In genomic region chr2:80525152-80525551, GRCh38 we compare ENCODE assay signal across 19 cellular contexts.
DNase-seq lines count a peak whose midpoint lies in the region; ATAC-seq and TF ChIP-seq lines count a peak whose summit lies in the region.
"Had no signal": no experiment of that assay in that cellular context is flagged by ENCODE, and none has a peak within 500 bp of the region (broad histone marks: within the 10 kb centered on the region; RNA-seq: fewer than 3 reads in every experiment).

No MANE protein-coding gene starts in this region.

- peak overlapping the region; percentile 54 for H2AFZ ChIP-seq in KMS-11 (ENCODE audit: low read depth)
- H2AFZ ChIP-seq: neural progenitor cell had no signal

- H4K20me1 ChIP-seq in KMS-11 (ENCODE audit: insufficient read depth), result no peaks in the 10 kb centered on the region

- no peak for TF ChIP-seq CTCF in GM20000 (IDR thresholded peaks at IDR 0.05; ENCODE audit: extremely low read depth, missing control alignments)
- no peak for TF ChIP-seq CTCF in KMS-11 (conservative IDR thresholded peaks at IDR 0.05; ENCODE audit: low read depth, low read length)

- H3K4me3 ChIP-seq in KMS-11 (IDR thresholded peaks at IDR 0.05; ENCODE audit: insufficient read depth, low read depth, low read length), result no peak overlapping the region
- H3K4me3 ChIP-seq: lower lobe of right lung, neural progenitor cell, sigmoid colon, upper lobe of left lung had no signal

- H3K27me3 ChIP-seq in KMS-11 (ENCODE audit: insufficient read depth, low read depth), result no peaks in the 10 kb centered on the region
- H3K27me3 ChIP-seq: neural progenitor cell, sigmoid colon, upper lobe of left lung had no signal

- H3K9ac ChIP-seq in KMS-11, result peak overlapping the region; percentile 17; the same call in 1 of the 2 replicates
- H3K9ac ChIP-seq: neural progenitor cell had no signal

- DNase-seq in GM20000 (ENCODE audit: low spot score) (peak; percentile 25), DMS79 treated with DMSO at 0.1 percent for 48 hours (lab: John Stamatoyannopoulos, UW) (no peak), NCI-H2029 (lab: John Stamatoyannopoulos, UW) (no peak), activated T-cell treated with anti-CD3 and anti-CD28 coated beads for 4 hours (no peak)
- no peak for DNase-seq in activated CD8-positive, alpha-beta memory T cell treated with anti-CD3 and anti-CD28 coated beads for 24 hours
- DNase-seq: activated CD4-positive, alpha-beta T cell treated with anti-CD3 and anti-CD28 coated beads for 1 hour; activated naive CD8-positive, alpha-beta T cell treated with anti-CD3 and anti-CD28 coated beads, Interleukin-2, amount 10 ng/mL, durations not matched to agents 7 days and 5 days; DMS 273 treated with DMSO at 0.1 percent for 48 hours; lower lobe of right lung; NCI-H1436; NCI-H524 treated with DMSO at 0.1 percent for 48 hours; sigmoid colon; stimulated activated CD4-positive, alpha-beta T cell treated with anti-CD3 and anti-CD28 coated beads, Interleukin-4, amount 100 ng/mL, for 24 hours; T-cell; upper lobe of left lung had no signal

- no peaks in the 10 kb centered on the region for H3K79me2 ChIP-seq in KMS-11 (ENCODE audit: insufficient read depth, low read depth)

- H3K36me3 ChIP-seq in KMS-11 (ENCODE audit: insufficient read depth), result no peaks in the 10 kb centered on the region
- H3K36me3 ChIP-seq: lower lobe of right lung, neural progenitor cell, sigmoid colon, upper lobe of left lung had no signal

- H3K27ac ChIP-seq in KMS-11, result peak overlapping the region; percentile 71
- H3K27ac ChIP-seq: lower lobe of right lung, neural progenitor cell, sigmoid colon, upper lobe of left lung had no signal

- peak overlapping the region; percentile 45 for H3K4me2 ChIP-seq in KMS-11
- H3K4me2 ChIP-seq: neural progenitor cell had no signal

- H3K4me1 ChIP-seq in KMS-11 (ENCODE audit: low read depth, poor library complexity, severe bottlenecking), result peaks cover 60% of the 10 kb centered on the region
- H3K4me1 ChIP-seq: lower lobe of right lung, neural progenitor cell, sigmoid colon, upper lobe of left lung had no signal

- peak; percentile 80 for ATAC-seq in GM18511 (IDR thresholded peaks at IDR 0.05; ENCODE audit: unreplicated experiment)
- ATAC-seq in HG02852 (IDR thresholded peaks at IDR 0.05; ENCODE audit: unreplicated experiment), result peak; percentile 54
- ATAC-seq: lower lobe of right lung, T-cell had no signal
